In the genomic region with DNA sequence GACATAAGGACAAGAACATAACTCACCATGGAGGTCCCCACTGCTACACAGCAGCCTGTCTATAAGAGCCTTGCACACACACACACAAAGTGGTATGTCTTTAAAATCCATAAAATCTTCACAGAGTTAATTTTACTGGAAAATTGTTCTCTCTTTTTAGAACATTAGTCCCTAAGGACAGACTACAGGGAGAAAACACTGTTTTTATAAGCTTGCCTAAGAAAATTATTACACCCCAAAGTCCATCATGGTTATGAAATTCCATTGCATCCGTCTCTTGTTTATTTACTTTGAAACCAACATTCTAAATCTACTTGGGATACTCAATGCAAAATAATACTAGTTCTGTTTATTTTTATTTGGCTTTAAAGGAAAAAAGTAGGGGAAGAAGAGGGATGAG, we compare ENCODE assay signal across 26 cellular contexts.
DNase-seq lines count a peak whose midpoint lies in the region; ATAC-seq, FAIRE-seq and TF ChIP-seq lines count a peak whose summit lies in the region.
"Had no signal": no experiment of that assay in that cellular context is flagged by ENCODE, and none has a peak within 500 bp of the region (broad histone marks: within the 10 kb centered on the region; RNA-seq: fewer than 3 reads in every experiment).

No MANE protein-coding gene starts in this region.

- no peaks in the 10 kb centered on the region for H3K9me3 ChIP-seq in gastrocnemius medialis
- H3K9me3 ChIP-seq in vagina: no peaks in the 10 kb centered on the region
- no peaks in the 10 kb centered on the region for H3K9me3 ChIP-seq in pancreas
- H3K9me3 ChIP-seq: BE2C, BLaER1 had no signal

- H3K27ac ChIP-seq in gastrocnemius medialis (peak overlapping the region in 1 of 4 donors; percentile 33), vagina (peak overlapping the region; percentile 46), pancreas (no peak overlapping the region)
- H3K27ac ChIP-seq: BLaER1 had no signal

- peak; percentile 29 for DNase-seq in fibroblast of gingiva (ENCODE audit: low read depth)
- no peak for DNase-seq in gastrocnemius medialis
- no peak for DNase-seq in vagina (ENCODE audit: extremely low spot score in 2 of 2)
- no peak for DNase-seq in pancreas
- no peak for DNase-seq in activated CD4-positive, alpha-beta T cell treated with anti-CD3 and anti-CD28 coated beads for 4 hours
- DNase-seq: 8988T; ACHN; BE2C; C1 segment of cervical spinal cord; CD4-positive, alpha-beta memory T cell; CD4-positive, CD25-positive, alpha-beta regulatory T cell; CD8-positive, alpha-beta memory T cell; COR-L47; DMS 273 treated with DMSO at 0.1 percent for 48 hours; DMS153; DMS53; DMS79; DND-41; EL; GDM1 had no signal

- H3K27me3 ChIP-seq in gastrocnemius medialis: no peaks in the 10 kb centered on the region
- no peaks in the 10 kb centered on the region for H3K27me3 ChIP-seq in vagina
- H3K27me3 ChIP-seq in pancreas: no peaks in the 10 kb centered on the region
- H3K27me3 ChIP-seq: BE2C, BLaER1 had no signal

- TF ChIP-seq CTCF in gastrocnemius medialis (IDR thresholded peaks at IDR 0.05 in 4 of 5, conservative IDR thresholded peaks at IDR 0.05 in 1 of 5) (no peak), vagina (IDR thresholded peaks at IDR 0.05) (no peak), pancreas (IDR thresholded peaks at IDR 0.05) (no peak)

- no peak for FAIRE-seq in pancreas (lab: Jason Lieb, UNC)
- FAIRE-seq: A204.1, GM12878, GM12892, GM18507 had no signal

- H3K4me3 ChIP-seq in gastrocnemius medialis: no peak overlapping the region
- H3K4me3 ChIP-seq in vagina: no peak overlapping the region
- H3K4me3 ChIP-seq in pancreas: no peak overlapping the region
- H3K4me3 ChIP-seq: BLaER1, GM12878 had no signal

- 57 to 71% methylated on average over 1 of the region's 1 CpG for WGBS in pancreas, 2 donors

- ATAC-seq in gastrocnemius medialis (peak; percentile 36 to 62), pancreas (no peak), HG03469 (IDR thresholded peaks at IDR 0.05; ENCODE audit: unreplicated experiment) (no peak)
- ATAC-seq: GM12878 had no signal

- no peaks in the 10 kb centered on the region for H3K36me3 ChIP-seq in gastrocnemius medialis
- H3K36me3 ChIP-seq in vagina: no peaks in the 10 kb centered on the region
- H3K36me3 ChIP-seq in pancreas: no peaks in the 10 kb centered on the region
- H3K36me3 ChIP-seq: BE2C, BLaER1 had no signal

- H3K4me1 ChIP-seq in gastrocnemius medialis: no peaks in the 10 kb centered on the region
- peaks cover 17% of the 10 kb centered on the region for H3K4me1 ChIP-seq in vagina
- no peaks in the 10 kb centered on the region for H3K4me1 ChIP-seq in pancreas
- H3K4me1 ChIP-seq: BE2C, BLaER1 had no signal

- intact Hi-C loops in gastrocnemius medialis (cut with DNase I; ENCODE audit: low total_unique reads) (no loop called here), vagina (cut with DNase I) (no loop called here), pancreas (cut with DNase I) (no loop called here)

- TF ChIP-seq POLR2A in gastrocnemius medialis (IDR thresholded peaks at IDR 0.05): no peak
- TF ChIP-seq POLR2A in vagina (IDR thresholded peaks at IDR 0.05): no peak

- in situ Hi-C loops in gastrocnemius medialis (cut with MboI; ENCODE audit: low sequenced_read_pairs in 4 of 4): no loop called here

Comparison
In these comparisons a context has a peak if more than half of its experiments do, and no peak if none do; other contexts are left out.
1. ATAC-seq: peak in gastrocnemius medialis (2 of 2); none in pancreas (0 of 4) and HG03469 (single experiment).